9 cellular contexts compared by ENCODE assay signal in the genomic region with DNA sequence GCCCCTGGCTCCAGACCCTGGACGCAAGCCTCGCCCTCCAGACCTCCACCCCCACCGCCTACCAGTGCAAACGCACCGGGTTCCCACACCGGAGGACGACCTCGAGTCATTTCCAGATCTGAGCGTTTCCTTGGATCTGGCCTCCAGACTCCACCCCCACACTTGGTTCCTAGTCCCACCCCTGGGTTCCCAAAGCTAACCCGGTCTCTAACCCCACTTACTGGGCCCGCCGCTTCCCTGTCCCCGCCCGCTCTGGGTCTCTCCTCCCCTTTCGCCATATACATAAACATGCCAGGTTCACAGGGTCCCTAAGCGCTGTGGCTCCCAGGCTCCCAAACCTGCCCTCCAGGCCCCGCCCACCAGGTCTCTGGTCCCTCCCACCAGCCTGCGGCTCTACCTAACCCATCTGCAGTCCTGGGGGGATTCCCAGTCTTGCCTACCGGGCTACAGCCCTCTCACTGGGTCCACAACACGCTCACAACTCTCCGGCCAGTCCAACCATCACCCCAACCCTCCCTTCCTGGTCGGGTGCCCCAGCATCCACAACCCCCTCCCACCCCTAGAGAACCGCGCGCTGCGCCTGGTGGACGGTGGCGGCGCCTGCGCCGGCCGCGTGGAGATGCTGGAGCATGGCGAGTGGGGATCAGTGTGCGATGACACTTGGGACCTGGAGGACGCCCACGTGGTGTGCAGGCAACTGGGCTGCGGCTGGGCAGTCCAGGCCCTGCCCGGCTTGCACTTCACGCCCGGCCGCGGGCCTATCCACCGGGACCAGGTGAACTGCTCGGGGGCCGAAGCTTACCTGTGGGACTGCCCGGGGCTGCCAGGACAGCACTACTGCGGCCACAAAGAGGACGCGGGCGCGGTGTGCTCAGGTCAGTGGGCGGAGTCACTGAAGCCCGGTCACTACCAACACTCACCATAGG. TPM values are rescaled to one million over a fixed set of nuclear protein-coding genes. Genes with fewer than 3 reads are reported as not detected.
A peak's percentile ranks its signal among the peaks of the same experiment; 100 is the strongest.
DNase-seq lines count a peak whose midpoint lies in the region; ATAC-seq and TF ChIP-seq lines count a peak whose summit lies in the region.
"Had no signal": no experiment of that assay in that cellular context is flagged by ENCODE, and none has a peak within 500 bp of the region (broad histone marks: within the 10 kb centered on the region; RNA-seq: fewer than 3 reads in every experiment).

No MANE protein-coding gene starts in this region.

- H3K27ac ChIP-seq in coronary artery (no peak overlapping the region), mucosa of rectum (ENCODE audit: low read depth in 2 of 2, low read length in 2 of 2) (no peak overlapping the region), upper lobe of left lung (no peak overlapping the region)

- TF ChIP-seq POLR2A in upper lobe of left lung (IDR thresholded peaks at IDR 0.05): no peak

- H3K36me3 ChIP-seq in mucosa of rectum (ENCODE audit: control insufficient read depth in 2 of 2, insufficient read depth in 2 of 2, low read length in 2 of 2): no peaks in the 10 kb centered on the region
- H3K36me3 ChIP-seq in upper lobe of left lung: no peaks in the 10 kb centered on the region

- H3K27me3 Mint-ChIP-seq in activated naive CD4-positive, alpha-beta T cell treated with anti-CD3 and anti-CD28 coated beads, Interleukin-2, amount 10 ng/mL, durations not matched to agents 7 days and 5 days: no peaks in the 10 kb centered on the region

- H3K4me1 ChIP-seq in mucosa of rectum (ENCODE audit: control insufficient read depth in 2 of 2, insufficient read depth in 2 of 2, low read length in 2 of 2): peaks cover 3 to 9% of the 10 kb centered on the region in 2 donors
- H3K4me1 ChIP-seq in upper lobe of left lung: peaks cover 14 to 25% (median 22%) of the 10 kb centered on the region in 4 donors

- H3K36me3 Mint-ChIP-seq in activated naive CD4-positive, alpha-beta T cell treated with anti-CD3 and anti-CD28 coated beads, Interleukin-2, amount 10 ng/mL, durations not matched to agents 7 days and 5 days: peaks cover 81% of the 10 kb centered on the region

- TF ChIP-seq CTCF in coronary artery (IDR thresholded peaks at IDR 0.05): no peak
- no peak for TF ChIP-seq CTCF in upper lobe of left lung (IDR thresholded peaks at IDR 0.05)

- ATAC-seq in upper lobe of left lung (ENCODE audit: low FRiP score in 2 of 2) (peak in 1 of 2 donors; percentile 13), GM21528 (IDR thresholded peaks at IDR 0.05; ENCODE audit: low FRiP score, unreplicated experiment) (no peak), HG02970 (IDR thresholded peaks at IDR 0.05; ENCODE audit: low FRiP score, unreplicated experiment) (no peak)

- H3K27me3 ChIP-seq in mucosa of rectum (ENCODE audit: control insufficient read depth in 2 of 2, insufficient read depth in 2 of 2, low read length in 2 of 2): peaks cover 7% of the 10 kb centered on the region in 2 donors
- H3K27me3 ChIP-seq in upper lobe of left lung: peaks cover 0 to 13% (median 5%) of the 10 kb centered on the region in 4 donors

- WGBS in upper lobe of left lung, 2 donors: 54 to 56% methylated on average over 18 to 54 of the region's 54 CpGs

- no peak for DNase-seq in activated naive CD4-positive, alpha-beta T cell treated with anti-CD3 and anti-CD28 coated beads, Interleukin-2, amount 10 ng/mL, durations not matched to agents 7 days and 5 days
- no peak for DNase-seq in activated naive CD4-positive, alpha-beta T cell treated with anti-CD3 and anti-CD28 coated beads, Interleukin-2, amount 50 U/mL, for 16 hours
- DNase-seq in coronary artery (ENCODE audit: low spot score) (no peak), upper lobe of left lung (peak in 1 of 2 donors; percentile 84), NCI-H187 treated with DMSO at 0.1 percent for 48 hours (lab: John Stamatoyannopoulos, UW) (no peak)

- H3K27ac Mint-ChIP-seq in activated naive CD4-positive, alpha-beta T cell treated with anti-CD3 and anti-CD28 coated beads, Interleukin-2, amount 10 ng/mL, durations not matched to agents 7 days and 5 days: peak overlapping the region; percentile 82

- no peak overlapping the region for H3K9ac ChIP-seq in mucosa of rectum (ENCODE audit: low read depth in 1 of 2, low read length in 2 of 2)

- no peaks in the 10 kb centered on the region for H3K9me3 Mint-ChIP-seq in activated naive CD4-positive, alpha-beta T cell treated with anti-CD3 and anti-CD28 coated beads, Interleukin-2, amount 10 ng/mL, durations not matched to agents 7 days and 5 days

- peak overlapping the region; percentile 67 for H3K4me3 ChIP-seq in coronary artery
- H3K4me3 ChIP-seq in mucosa of rectum (ENCODE audit: low read length in 2 of 2): peak overlapping the region; percentile 40 to 52
- peak overlapping the region in 3 of 4 donors; percentile 38 to 53 (median 49) for H3K4me3 ChIP-seq in upper lobe of left lung

- CTCF ChIA-PET in activated naive CD4-positive, alpha-beta T cell treated with anti-CD3 and anti-CD28 coated beads, Interleukin-2, amount 10 ng/mL, durations not matched to agents 7 days and 5 days (lab: Charles Lee): no interaction called here

- H3K9me3 ChIP-seq in mucosa of rectum (ENCODE audit: control insufficient read depth in 2 of 2, low read length in 2 of 2): no peaks in the 10 kb centered on the region
- no peaks in the 10 kb centered on the region for H3K9me3 ChIP-seq in upper lobe of left lung

- peaks cover 83% of the 10 kb centered on the region for H3K4me1 Mint-ChIP-seq in activated naive CD4-positive, alpha-beta T cell treated with anti-CD3 and anti-CD28 coated beads, Interleukin-2, amount 10 ng/mL, durations not matched to agents 7 days and 5 days

- TF ChIP-seq EP300 in upper lobe of left lung (IDR thresholded peaks at IDR 0.05): no peak

- H3K4me3 Mint-ChIP-seq in activated naive CD4-positive, alpha-beta T cell treated with anti-CD3 and anti-CD28 coated beads, Interleukin-2, amount 10 ng/mL, durations not matched to agents 7 days and 5 days: peak overlapping the region; percentile 33

RNA-seq across cellular contexts. Expression of gene CD6, which starts 36.8 kb away (rescaled TPM):
- total RNA-seq in upper lobe of left lung: 10 to 100 TPM in 2 of 6 donors, 1 to 10 TPM in 4; 3.8 to 27.2 (median 5.3) TPM
- total RNA-seq: fibroblast of lung had no signal

RNA-seq across cellular contexts. Expression of gene SLC15A3, which starts 56.3 kb away (rescaled TPM):
- 100 to 1,000 TPM in 4 of 6 donors, 10 to 100 TPM in 2; 29.5 to 186 (median 115) TPM for total RNA-seq in upper lobe of left lung
